ENCODE assay signal across 1 cellular context in genomic region chr7:76314042-76314721, GRCh38.
TF ChIP-seq lines count a peak whose summit lies in the region.

No MANE protein-coding gene starts in this region.

TF ChIP-seq in HepG2, 621 proteins besides CTCF, POLR2A, EP300 and RAD21 (continued from another document and continues in another):
- TF ChIP-seq HOXD1 (CRISPR knock-in tag; IDR thresholded peaks at IDR 0.05) (no peak), ZNF205 (CRISPR knock-in tag; IDR thresholded peaks at IDR 0.05) (peak; percentile 75; the same call in 1 of the 2 replicates), PCBP1 (IDR thresholded peaks at IDR 0.05; ENCODE audit: borderline replicate concordance, low read depth, low read length) (no peak), KDM5B (CRISPR knock-in tag; IDR thresholded peaks at IDR 0.05; ENCODE audit: borderline replicate concordance) (peak; percentile 71; the same call in 1 of the 2 replicates), FOXO4 (CRISPR knock-in tag; conservative IDR thresholded peaks at IDR 0.05) (no peak), MED1 (CRISPR knock-in tag; IDR thresholded peaks at IDR 0.05) (peak; percentile 73; the same call in 1 of the 2 replicates), ZNF496 (CRISPR knock-in tag; IDR thresholded peaks at IDR 0.05; ENCODE audit: insufficient replicate concordance) (no peak), ZNF639 (CRISPR knock-in tag; conservative IDR thresholded peaks at IDR 0.05) (0 out of 2 replicates have a peak, but pooled peaks have one; percentile 73), PHF21A (CRISPR knock-in tag; IDR thresholded peaks at IDR 0.05) (peak; percentile 62; the same call in 1 of the 2 replicates), NFKBIZ (CRISPR knock-in tag; IDR thresholded peaks at IDR 0.05) (0 out of 2 replicates have a peak, but pooled peaks have one; percentile 18), KLF6 (CRISPR knock-in tag; IDR thresholded peaks at IDR 0.05) (peak; percentile 80), DMTF1 (CRISPR knock-in tag; IDR thresholded peaks at IDR 0.05) (0 out of 2 replicates have a peak, but pooled peaks have one; percentile 35), AHDC1 (CRISPR knock-in tag; IDR thresholded peaks at IDR 0.05; ENCODE audit: borderline replicate concordance) (no peak), ZNF720 (CRISPR knock-in tag; IDR thresholded peaks at IDR 0.05) (no peak), FOXO1 (CRISPR knock-in tag; IDR thresholded peaks at IDR 0.05) (peak; percentile 52), ZNF770 (CRISPR knock-in tag; IDR thresholded peaks at IDR 0.05) (peak; percentile 84), MAFG (CRISPR knock-in tag; IDR thresholded peaks at IDR 0.05) (no peak), GABPB1 (CRISPR knock-in tag; IDR thresholded peaks at IDR 0.05) (peak; percentile 65), ZSCAN29 (CRISPR knock-in tag; conservative IDR thresholded peaks at IDR 0.05) (no peak), PRPF4 (IDR thresholded peaks at IDR 0.05; ENCODE audit: low read depth, low read length, poor library complexity, severe bottlenecking) (no peak), YY1 (IDR thresholded peaks at IDR 0.05; ENCODE audit: insufficient read depth, insufficient replicate concordance, low read depth, low read length) (peak; percentile 71), AFF4 (CRISPR knock-in tag; IDR thresholded peaks at IDR 0.05) (no peak), ZGPAT (CRISPR knock-in tag; IDR thresholded peaks at IDR 0.05) (peak; percentile 90), ZNF143 (CRISPR knock-in tag; IDR thresholded peaks at IDR 0.05) (peak; percentile 30; the same call in 1 of the 2 replicates), ZSCAN9 (CRISPR knock-in tag; IDR thresholded peaks at IDR 0.05; ENCODE audit: borderline replicate concordance) (peak; percentile 73; the same call in 1 of the 2 replicates), MYNN (CRISPR knock-in tag; IDR thresholded peaks at IDR 0.05; ENCODE audit: low read depth) (0 out of 2 replicates have a peak, but pooled peaks have one; percentile 54), GFI1 (CRISPR knock-in tag; IDR thresholded peaks at IDR 0.05; ENCODE audit: borderline replicate concordance) (peak; percentile 53; the same call in 1 of the 2 replicates), IRF2 (CRISPR knock-in tag; IDR thresholded peaks at IDR 0.05) (peak; percentile 73; the same call in 1 of the 2 replicates), ISL2 (CRISPR knock-in tag; IDR thresholded peaks at IDR 0.05) (peak; percentile 73; the same call in 1 of the 2 replicates), PRMT3 (CRISPR knock-in tag; IDR thresholded peaks at IDR 0.05; ENCODE audit: borderline replicate concordance, low read depth) (no peak), YEATS2 (CRISPR knock-in tag; IDR thresholded peaks at IDR 0.05; ENCODE audit: borderline replicate concordance) (peak; percentile 86; the same call in 1 of the 2 replicates), ZNF350 (CRISPR knock-in tag; IDR thresholded peaks at IDR 0.05; ENCODE audit: borderline replicate concordance, low read depth) (peak; percentile 66), TEAD3 (CRISPR knock-in tag; optimal IDR thresholded peaks at IDR 0.05; ENCODE audit: borderline replicate concordance) (peak; percentile 90), CCDC6 (CRISPR knock-in tag; IDR thresholded peaks at IDR 0.05) (0 out of 2 replicates have a peak, but pooled peaks have one; percentile 43), ZNF460 (CRISPR knock-in tag; IDR thresholded peaks at IDR 0.05; ENCODE audit: borderline replicate concordance) (no peak), CEBPB (IDR thresholded peaks at IDR 0.05; ENCODE audit: borderline replicate concordance, low read depth, low read length) (no peak), CEBPZ (IDR thresholded peaks at IDR 0.05; ENCODE audit: low read length) (no peak)
